In the genomic region with DNA sequence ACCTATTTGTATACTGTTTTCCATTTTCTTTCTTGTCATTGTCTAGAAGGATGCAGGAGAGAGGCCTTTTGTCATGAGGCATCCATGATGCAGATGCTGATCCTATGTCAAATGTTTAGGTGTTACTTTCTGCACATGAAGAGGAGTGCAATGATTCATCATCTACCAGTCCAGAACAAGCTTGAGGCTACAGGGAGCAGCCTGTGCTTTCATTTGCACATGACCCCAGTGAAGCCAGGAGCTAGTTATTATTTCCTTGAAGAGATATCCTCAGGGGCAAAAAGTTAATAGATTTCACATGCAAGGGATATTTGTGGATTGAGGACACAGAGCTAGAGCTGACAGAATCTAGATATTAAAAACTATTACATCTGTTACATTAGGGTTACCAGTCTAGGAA, we compare ENCODE assay signal across 14 cellular contexts.
DNase-seq lines count a peak whose midpoint lies in the region; ATAC-seq and FAIRE-seq lines count a peak whose summit lies in the region.
"Had no signal": no experiment of that assay in that cellular context is flagged by ENCODE, and none has a peak within 500 bp of the region (broad histone marks: within the 10 kb centered on the region; RNA-seq: fewer than 3 reads in every experiment).

No MANE protein-coding gene starts in this region.

- FAIRE-seq in RCC 7860 (lab: Jason Lieb, UNC) = no peak

- DNase-seq in EL = peak; percentile 63
- DNase-seq in NCI-H526 treated with DMSO at 0.1 percent for 48 hours (lab: John Stamatoyannopoulos, UW) = peak; percentile 14
- peak; percentile 34 for DNase-seq in epidermal melanocyte (ENCODE audit: insufficient read length, low spot score)
- DNase-seq in kidney tubule cell (ENCODE audit: low spot score) = peak; percentile 49
- DNase-seq in NCI-H187 treated with DMSO at 0.1 percent for 48 hours (lab: John Stamatoyannopoulos, UW) = no peak
- DNase-seq in RCC 7860 (ENCODE audit: low spot score) = no peak
- DNase-seq in NCI-H1092 treated with DMSO at 0.1 percent for 48 hours (lab: John Stamatoyannopoulos, UW) = no peak
- DNase-seq: activated CD4-positive, alpha-beta memory T cell treated with anti-CD3 and anti-CD28 coated beads, Interleukin-2, amount 10 ng/mL, durations not matched to agents 7 days and 5 days; activated gamma-delta T cell treated with Interleukin-2 at 50 U/mL for 16 hours; CD4-positive, alpha-beta memory T cell; H7; NCI-H1694; NCI-H524 treated with DMSO at 0.1 percent for 48 hours had no signal

- ATAC-seq in GM18909 (IDR thresholded peaks at IDR 0.05; ENCODE audit: poor library complexity, unreplicated experiment) = no peak

Comparison
In these comparisons a context has a peak if more than half of its experiments do, and no peak if none do; other contexts are left out.
1. DNase-seq: peak in EL (single experiment), NCI-H526 treated with DMSO at 0.1 percent for 48 hours (single experiment), epidermal melanocyte (single experiment) and kidney tubule cell (single experiment); none in NCI-H187 treated with DMSO at 0.1 percent for 48 hours (single experiment), RCC 7860 (single experiment) and NCI-H1092 treated with DMSO at 0.1 percent for 48 hours (single experiment).